34 cellular contexts compared by ENCODE assay signal in genomic region chr10:131422731-131423130, GRCh38.
"Had no signal": no experiment of that assay in that cellular context is flagged by ENCODE, and none has a peak within 500 bp of the region (broad histone marks: within the 10 kb centered on the region; RNA-seq: fewer than 3 reads in every experiment).

No MANE protein-coding gene starts in this region.

- H3K9me3 ChIP-seq: MG63 had no signal

- H3K4me3 ChIP-seq: MG63 had no signal

- DNase-seq: Karpas-422, Kasumi-1, MG63, MM.1S, MV-4-11, NCI-H1048, NCI-H1092, NCI-H1092 treated with DMSO at 0.1 percent for 48 hours, NCI-H1105, NCI-H1105 treated with DMSO at 0.1 percent for 48 hours, NCI-H1417, NCI-H1417 treated with DMSO at 0.1 percent for 48 hours, NCI-H1436, NCI-H1436 treated with DMSO at 0.1 percent for 48 hours, NCI-H146, NCI-H1694, NCI-H1694 treated with DMSO at 0.1 percent for 48 hours, NCI-H187, NCI-H187 treated with DMSO at 0.1 percent for 48 hours, NCI-H1930, NCI-H2029, NCI-H2029 treated with DMSO at 0.1 percent for 48 hours, NCI-H2081, NCI-H2081 treated with DMSO at 0.1 percent for 48 hours, NCI-H2107, NCI-H2171, NCI-H2171 treated with DMSO at 0.1 percent for 48 hours, NCI-H2227 treated with DMSO at 0.1 percent for 48 hours, NCI-H226, NCI-H345, NCI-H446, NCI-H446 treated with DMSO at 0.1 percent for 48 hours, NCI-H510A had no signal

- H3K27ac ChIP-seq: KMS-11 had no signal

- H3K36me3 ChIP-seq: MG63 had no signal

- H3K9ac ChIP-seq: KMS-11 had no signal

- H3K4me2 ChIP-seq: KMS-11 had no signal
